Comparison of ENCODE assay signal across 1 cellular context in genomic region chr13:93700115-93700514, GRCh38.
TF ChIP-seq lines count a peak whose summit lies in the region.

No MANE protein-coding gene starts in this region.

TF ChIP-seq in GM23338, 12 proteins besides CTCF, POLR2A, EP300 and RAD21 (continued from another document):
- TF ChIP-seq ETS1 (IDR thresholded peaks at IDR 0.05) (no peak), REST (IDR thresholded peaks at IDR 0.05; ENCODE audit: unreplicated experiment) (no peak), CREB1 (CRISPR knock-in tag; IDR thresholded peaks at IDR 0.05; ENCODE audit: low read depth) (no peak), NANOG (IDR thresholded peaks at IDR 0.05; ENCODE audit: borderline replicate concordance) (no peak), ZNF331 (CRISPR knock-in tag; IDR thresholded peaks at IDR 0.05; ENCODE audit: low read depth) (no peak), ZNF114 (CRISPR knock-in tag; IDR thresholded peaks at IDR 0.05) (no peak)
